In genomic region chr2:55017428-55017827, GRCh38 we compare ENCODE assay signal across 2 cellular contexts.
TF ChIP-seq lines count a peak whose summit lies in the region.

No MANE protein-coding gene starts in this region.

TF ChIP-seq in A549, 52 proteins besides CTCF, POLR2A, EP300 and RAD21:
- TF ChIP-seq JUNB (IDR thresholded peaks at IDR 0.05) (no peak), ATOH8 (CRISPR knock-in tag; IDR thresholded peaks at IDR 0.05; ENCODE audit: low read depth) (no peak), MAFK (IDR thresholded peaks at IDR 0.05; ENCODE audit: partially characterized antibody) (no peak), KDM1A (IDR thresholded peaks at IDR 0.05; ENCODE audit: low read depth) (no peak), RARB (CRISPR knock-in tag; IDR thresholded peaks at IDR 0.05) (0 out of 2 replicates have a peak, but pooled peaks have one; percentile 29), HOXA7 (CRISPR knock-in tag; IDR thresholded peaks at IDR 0.05) (0 out of 2 replicates have a peak, but pooled peaks have one; percentile 60), POLR2AphosphoS2 (conservative IDR thresholded peaks at IDR 0.05; ENCODE audit: low read length) (no peak), HEYL (CRISPR knock-in tag; IDR thresholded peaks at IDR 0.05) (no peak), ZSCAN20 (CRISPR knock-in tag; IDR thresholded peaks at IDR 0.05) (no peak)

TF ChIP-seq in H1, 55 proteins besides CTCF, POLR2A, EP300 and RAD21:
- TF ChIP-seq YY1 (IDR thresholded peaks at IDR 0.05; ENCODE audit: low read depth, low read length) (no peak), SRF (IDR thresholded peaks at IDR 0.05; ENCODE audit: low read depth, low read length) (no peak), SIX5 (IDR thresholded peaks at IDR 0.05; ENCODE audit: low read depth, low read length) (no peak), KDM4A (IDR thresholded peaks at IDR 0.05; ENCODE audit: low read depth, low read length, severe bottlenecking) (no peak), NANOG (IDR thresholded peaks at IDR 0.05; ENCODE audit: insufficient read depth, low read depth, low read length, poor library complexity, severe bottlenecking) (no peak), GTF2F1 (IDR thresholded peaks at IDR 0.05; ENCODE audit: borderline replicate concordance, low read depth, low read length) (no peak), TCF12 (IDR thresholded peaks at IDR 0.05; ENCODE audit: low read depth, low read length) (no peak), SAP30 (IDR thresholded peaks at IDR 0.05; ENCODE audit: insufficient read depth, insufficient replicate concordance, low read length) (no peak), BACH1 (IDR thresholded peaks at IDR 0.05; ENCODE audit: low read length) (no peak), SP1 (IDR thresholded peaks at IDR 0.05; ENCODE audit: low read depth, low read length) (no peak), CBX8 (IDR thresholded peaks at IDR 0.05; ENCODE audit: borderline replicate concordance, low read depth, low read length) (no peak), TAF7 (optimal IDR thresholded peaks at IDR 0.05; ENCODE audit: borderline replicate concordance, low read depth, low read length) (no peak)
